ENCODE assay signal across 1 cellular context in genomic region chr7:96709381-96710228, GRCh38.
TF ChIP-seq lines count a peak whose summit lies in the region.

TSS of gene SEM1 (minus strand) at chr7:96709846. CDS start at chr7:96709763, 83 bp downstream.

TF ChIP-seq in HepG2, 621 proteins besides CTCF, POLR2A, EP300 and RAD21 (continued from another document and continues in another):
- TF ChIP-seq GZF1 (CRISPR knock-in tag; IDR thresholded peaks at IDR 0.05) (peak; percentile 58; the same call in 1 of the 2 replicates), MTERF4 (CRISPR knock-in tag; IDR thresholded peaks at IDR 0.05) (no peak), NFIC (IDR thresholded peaks at IDR 0.05; ENCODE audit: low read length) (peak; percentile 9; the same call in 1 of the 2 replicates), ZNF644 (CRISPR knock-in tag; IDR thresholded peaks at IDR 0.05; ENCODE audit: low read depth) (no peak), REST (IDR thresholded peaks at IDR 0.05; ENCODE audit: borderline replicate concordance in 1 of 2, low read depth in 1 of 2, low read length in 2 of 2) (no peak), ZNF329 (CRISPR knock-in tag; IDR thresholded peaks at IDR 0.05; ENCODE audit: low read depth) (no peak), KDM6A (CRISPR knock-in tag; IDR thresholded peaks at IDR 0.05; ENCODE audit: low read depth) (no peak), BCL3 (CRISPR knock-in tag; IDR thresholded peaks at IDR 0.05) (peak; percentile 65; the same call in 1 of the 2 replicates), GLMP (CRISPR knock-in tag; IDR thresholded peaks at IDR 0.05; ENCODE audit: borderline replicate concordance) (no peak), ZNF225 (CRISPR knock-in tag; IDR thresholded peaks at IDR 0.05) (peak; percentile 21; the same call in 1 of the 2 replicates), YEATS4 (CRISPR knock-in tag; IDR thresholded peaks at IDR 0.05; ENCODE audit: borderline replicate concordance) (peak; percentile 61; the same call in 1 of the 2 replicates), TBX2 (CRISPR knock-in tag; IDR thresholded peaks at IDR 0.05; ENCODE audit: borderline replicate concordance) (peak; percentile 70; the same call in 1 of the 2 replicates), ZNF687 (CRISPR knock-in tag; IDR thresholded peaks at IDR 0.05) (peak; percentile 87), ZNF646 (CRISPR knock-in tag; IDR thresholded peaks at IDR 0.05) (no peak), ARID4A (CRISPR knock-in tag; IDR thresholded peaks at IDR 0.05; ENCODE audit: borderline replicate concordance) (peak; percentile 91), ZNF333 (CRISPR knock-in tag; IDR thresholded peaks at IDR 0.05; ENCODE audit: borderline replicate concordance) (0 out of 2 replicates have a peak, but pooled peaks have one; percentile 27), NFRKB (IDR thresholded peaks at IDR 0.05) (no peak), ZNF547 (CRISPR knock-in tag; IDR thresholded peaks at IDR 0.05) (peak; percentile 65; the same call in 1 of the 2 replicates), AGO1 (IDR thresholded peaks at IDR 0.05; ENCODE audit: low read depth, low read length, poor library complexity, severe bottlenecking) (no peak), ZNF230 (CRISPR knock-in tag; IDR thresholded peaks at IDR 0.05) (no peak), ZNF331 (CRISPR knock-in tag; IDR thresholded peaks at IDR 0.05) (peak; percentile 67; the same call in 1 of the 2 replicates), NFIB (CRISPR knock-in tag; IDR thresholded peaks at IDR 0.05; ENCODE audit: borderline replicate concordance) (no peak), ZFP37 (CRISPR knock-in tag; IDR thresholded peaks at IDR 0.05; ENCODE audit: borderline replicate concordance) (0 out of 2 replicates have a peak, but pooled peaks have one; percentile 35), ZNF629 (CRISPR knock-in tag; conservative IDR thresholded peaks at IDR 0.05) (no peak), ZNF3 (CRISPR knock-in tag; IDR thresholded peaks at IDR 0.05) (no peak), THAP9 (CRISPR knock-in tag; IDR thresholded peaks at IDR 0.05; ENCODE audit: borderline replicate concordance) (peak; percentile 67; the same call in 1 of the 2 replicates), ZBTB7B (CRISPR knock-in tag; IDR thresholded peaks at IDR 0.05) (peak; percentile 25; the same call in 1 of the 2 replicates), HNF4A (CRISPR knock-in tag; IDR thresholded peaks at IDR 0.05) (no peak)
